ENCODE assay signal across 1 cellular context in genomic region chr3:138187296-138188012, GRCh38.
TF ChIP-seq lines count a peak whose summit lies in the region.

ARMC8 (plus strand) TSS chr3:138187301; CDS start chr3:138187555, 254 bp downstream.

TF ChIP-seq in HEK293, 187 proteins besides CTCF, POLR2A, EP300 and RAD21 (continued from another document and continues in another):
- TF ChIP-seq, protein P1, sequence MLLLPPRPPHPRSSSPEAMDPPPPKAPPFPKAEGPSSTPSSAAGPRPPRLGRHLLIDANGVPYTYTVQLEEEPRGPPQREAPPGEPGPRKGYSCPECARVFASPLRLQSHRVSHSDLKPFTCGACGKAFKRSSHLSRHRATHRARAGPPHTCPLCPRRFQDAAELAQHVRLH (tag by site-specific recombination; IDR thresholded peaks at IDR 0.05), result peak; percentile 86
- TF ChIP-seq ZNF423 (tag by site-specific recombination; IDR thresholded peaks at IDR 0.05) (no peak), ZNF416 (tag by site-specific recombination; IDR thresholded peaks at IDR 0.05) (no peak), ZNF664 (tag by site-specific recombination; IDR thresholded peaks at IDR 0.05) (no peak), SCRT1 (tag by site-specific recombination; IDR thresholded peaks at IDR 0.05; ENCODE audit: borderline replicate concordance) (no peak), ZNF76 (tag by site-specific recombination; IDR thresholded peaks at IDR 0.05; ENCODE audit: borderline replicate concordance, low read depth) (peak; percentile 79), ZNF302 (tag by site-specific recombination; IDR thresholded peaks at IDR 0.05; ENCODE audit: low read depth) (0 out of 2 replicates have a peak, but pooled peaks have one; percentile 28), ZNF24 (tag by site-specific recombination; IDR thresholded peaks at IDR 0.05) (0 out of 2 replicates have a peak, but pooled peaks have one; percentile 49), ZNF140 (tag by site-specific recombination; IDR thresholded peaks at IDR 0.05) (no peak), ZNF776 (tag by site-specific recombination; IDR thresholded peaks at IDR 0.05; ENCODE audit: borderline replicate concordance) (no peak), ZFP69B (tag by site-specific recombination; IDR thresholded peaks at IDR 0.05) (peak; percentile 74; the same call in 1 of the 2 replicates), ZNF623 (tag by site-specific recombination; IDR thresholded peaks at IDR 0.05) (peak; percentile 47), ZNF292 (tag by site-specific recombination; IDR thresholded peaks at IDR 0.05; ENCODE audit: borderline replicate concordance, low read depth) (no peak), ZFP37 (tag by site-specific recombination; IDR thresholded peaks at IDR 0.05) (peak; percentile 61; the same call in 1 of the 2 replicates), ZNF324 (tag by site-specific recombination; IDR thresholded peaks at IDR 0.05) (peak; percentile 80), ZFHX2 (tag by site-specific recombination; conservative IDR thresholded peaks at IDR 0.05) (peak; percentile 50), ZNF501 (tag by site-specific recombination; IDR thresholded peaks at IDR 0.05) (0 out of 2 replicates have a peak, but pooled peaks have one; percentile 33), ZNF202 (tag by site-specific recombination; IDR thresholded peaks at IDR 0.05; ENCODE audit: borderline replicate concordance) (no peak), ZIC2 (tag by site-specific recombination; IDR thresholded peaks at IDR 0.05) (0 out of 2 replicates have a peak, but pooled peaks have one; percentile 32), ZSCAN30 (tag by site-specific recombination; IDR thresholded peaks at IDR 0.05) (peak; percentile 74; the same call in 1 of the 2 replicates), IKZF3 (tag by site-specific recombination; IDR thresholded peaks at IDR 0.05) (0 out of 2 replicates have a peak, but pooled peaks have one; percentile 9), ZNF391 (tag by site-specific recombination; IDR thresholded peaks at IDR 0.05; ENCODE audit: borderline replicate concordance, low read depth) (peak; percentile 74; the same call in 1 of the 2 replicates), PATZ1 (tag by site-specific recombination; IDR thresholded peaks at IDR 0.05) (peak; percentile 64), SP3 (tag by site-specific recombination; IDR thresholded peaks at IDR 0.05) (peak; percentile 77), ZBTB17 (tag by site-specific recombination; IDR thresholded peaks at IDR 0.05) (0 out of 2 replicates have a peak, but pooled peaks have one; percentile 42), ZNF561 (tag by site-specific recombination; IDR thresholded peaks at IDR 0.05; ENCODE audit: borderline replicate concordance) (peak; percentile 29; the same call in 1 of the 2 replicates), ZNF404 (tag by site-specific recombination; IDR thresholded peaks at IDR 0.05) (no peak), ZBTB48 (tag by site-specific recombination; IDR thresholded peaks at IDR 0.05) (no peak), SP7 (tag by site-specific recombination; IDR thresholded peaks at IDR 0.05) (peak; percentile 72; the same call in 1 of the 2 replicates), ZNF18 (tag by site-specific recombination; IDR thresholded peaks at IDR 0.05) (0 out of 2 replicates have a peak, but pooled peaks have one; percentile 39)
- TF ChIP-seq, protein P2, sequence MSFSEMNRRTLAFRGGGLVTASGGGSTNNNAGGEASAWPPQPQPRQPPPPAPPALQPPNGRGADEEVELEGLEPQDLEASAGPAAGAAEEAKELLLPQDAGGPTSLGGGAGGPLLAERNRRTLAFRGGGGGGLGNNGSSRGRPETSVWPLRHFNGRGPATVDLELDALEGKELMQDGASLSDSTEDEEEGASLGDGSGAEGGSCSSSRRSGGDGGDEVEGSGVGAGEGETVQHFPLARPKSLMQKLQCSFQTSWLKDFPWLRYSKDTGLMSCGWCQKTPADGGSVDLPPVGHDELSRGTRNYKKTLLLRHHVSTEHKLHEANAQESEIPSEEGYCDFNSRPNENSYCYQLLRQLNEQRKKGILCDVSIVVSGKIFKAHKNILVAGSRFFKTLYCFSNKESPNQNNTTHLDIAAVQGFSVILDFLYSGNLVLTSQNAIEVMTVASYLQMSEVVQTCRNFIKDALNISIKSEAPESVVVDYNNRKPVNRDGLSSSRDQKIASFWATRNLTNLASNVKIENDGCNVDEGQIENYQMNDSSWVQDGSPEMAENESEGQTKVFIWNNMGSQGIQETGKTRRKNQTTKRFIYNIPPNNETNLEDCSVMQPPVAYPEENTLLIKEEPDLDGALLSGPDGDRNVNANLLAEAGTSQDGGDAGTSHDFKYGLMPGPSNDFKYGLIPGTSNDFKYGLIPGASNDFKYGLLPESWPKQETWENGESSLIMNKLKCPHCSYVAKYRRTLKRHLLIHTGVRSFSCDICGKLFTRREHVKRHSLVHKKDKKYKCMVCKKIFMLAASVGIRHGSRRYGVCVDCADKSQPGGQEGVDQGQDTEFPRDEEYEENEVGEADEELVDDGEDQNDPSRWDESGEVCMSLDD (tag by site-specific recombination; IDR thresholded peaks at IDR 0.05), result peak; percentile 81
- TF ChIP-seq, protein P3, sequence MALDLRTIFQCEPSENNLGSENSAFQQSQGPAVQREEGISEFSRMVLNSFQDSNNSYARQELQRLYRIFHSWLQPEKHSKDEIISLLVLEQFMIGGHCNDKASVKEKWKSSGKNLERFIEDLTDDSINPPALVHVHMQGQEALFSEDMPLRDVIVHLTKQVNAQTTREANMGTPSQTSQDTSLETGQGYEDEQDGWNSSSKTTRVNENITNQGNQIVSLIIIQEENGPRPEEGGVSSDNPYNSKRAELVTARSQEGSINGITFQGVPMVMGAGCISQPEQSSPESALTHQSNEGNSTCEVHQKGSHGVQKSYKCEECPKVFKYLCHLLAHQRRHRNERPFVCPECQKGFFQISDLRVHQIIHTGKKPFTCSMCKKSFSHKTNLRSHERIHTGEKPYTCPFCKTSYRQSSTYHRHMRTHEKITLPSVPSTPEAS (tag by site-specific recombination; IDR thresholded peaks at IDR 0.05), result peak; percentile 11; the same call in 1 of the 2 replicates
- TF ChIP-seq, protein P4, sequence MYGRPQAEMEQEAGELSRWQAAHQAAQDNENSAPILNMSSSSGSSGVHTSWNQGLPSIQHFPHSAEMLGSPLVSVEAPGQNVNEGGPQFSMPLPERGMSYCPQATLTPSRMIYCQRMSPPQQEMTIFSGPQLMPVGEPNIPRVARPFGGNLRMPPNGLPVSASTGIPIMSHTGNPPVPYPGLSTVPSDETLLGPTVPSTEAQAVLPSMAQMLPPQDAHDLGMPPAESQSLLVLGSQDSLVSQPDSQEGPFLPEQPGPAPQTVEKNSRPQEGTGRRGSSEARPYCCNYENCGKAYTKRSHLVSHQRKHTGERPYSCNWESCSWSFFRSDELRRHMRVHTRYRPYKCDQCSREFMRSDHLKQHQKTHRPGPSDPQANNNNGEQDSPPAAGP (tag by site-specific recombination; IDR thresholded peaks at IDR 0.05), result 0 out of 2 replicates have a peak, but pooled peaks have one; percentile 78
- TF ChIP-seq, protein P5, sequence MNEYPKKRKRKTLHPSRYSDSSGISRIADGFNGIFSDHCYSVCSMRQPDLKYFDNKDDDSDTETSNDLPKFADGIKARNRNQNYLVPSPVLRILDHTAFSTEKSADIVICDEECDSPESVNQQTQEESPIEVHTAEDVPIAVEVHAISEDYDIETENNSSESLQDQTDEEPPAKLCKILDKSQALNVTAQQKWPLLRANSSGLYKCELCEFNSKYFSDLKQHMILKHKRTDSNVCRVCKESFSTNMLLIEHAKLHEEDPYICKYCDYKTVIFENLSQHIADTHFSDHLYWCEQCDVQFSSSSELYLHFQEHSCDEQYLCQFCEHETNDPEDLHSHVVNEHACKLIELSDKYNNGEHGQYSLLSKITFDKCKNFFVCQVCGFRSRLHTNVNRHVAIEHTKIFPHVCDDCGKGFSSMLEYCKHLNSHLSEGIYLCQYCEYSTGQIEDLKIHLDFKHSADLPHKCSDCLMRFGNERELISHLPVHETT (tag by site-specific recombination; IDR thresholded peaks at IDR 0.05), result peak; percentile 62; the same call in 1 of the 2 replicates
- TF ChIP-seq, protein P6, sequence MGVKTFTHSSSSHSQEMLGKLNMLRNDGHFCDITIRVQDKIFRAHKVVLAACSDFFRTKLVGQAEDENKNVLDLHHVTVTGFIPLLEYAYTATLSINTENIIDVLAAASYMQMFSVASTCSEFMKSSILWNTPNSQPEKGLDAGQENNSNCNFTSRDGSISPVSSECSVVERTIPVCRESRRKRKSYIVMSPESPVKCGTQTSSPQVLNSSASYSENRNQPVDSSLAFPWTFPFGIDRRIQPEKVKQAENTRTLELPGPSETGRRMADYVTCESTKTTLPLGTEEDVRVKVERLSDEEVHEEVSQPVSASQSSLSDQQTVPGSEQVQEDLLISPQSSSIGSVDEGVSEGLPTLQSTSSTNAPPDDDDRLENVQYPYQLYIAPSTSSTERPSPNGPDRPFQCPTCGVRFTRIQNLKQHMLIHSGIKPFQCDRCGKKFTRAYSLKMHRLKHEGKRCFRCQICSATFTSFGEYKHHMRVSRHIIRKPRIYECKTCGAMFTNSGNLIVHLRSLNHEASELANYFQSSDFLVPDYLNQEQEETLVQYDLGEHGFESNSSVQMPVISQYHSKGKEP (tag by site-specific recombination; IDR thresholded peaks at IDR 0.05), result peak; percentile 38; the same call in 1 of the 2 replicates
- TF ChIP-seq, protein P7, sequence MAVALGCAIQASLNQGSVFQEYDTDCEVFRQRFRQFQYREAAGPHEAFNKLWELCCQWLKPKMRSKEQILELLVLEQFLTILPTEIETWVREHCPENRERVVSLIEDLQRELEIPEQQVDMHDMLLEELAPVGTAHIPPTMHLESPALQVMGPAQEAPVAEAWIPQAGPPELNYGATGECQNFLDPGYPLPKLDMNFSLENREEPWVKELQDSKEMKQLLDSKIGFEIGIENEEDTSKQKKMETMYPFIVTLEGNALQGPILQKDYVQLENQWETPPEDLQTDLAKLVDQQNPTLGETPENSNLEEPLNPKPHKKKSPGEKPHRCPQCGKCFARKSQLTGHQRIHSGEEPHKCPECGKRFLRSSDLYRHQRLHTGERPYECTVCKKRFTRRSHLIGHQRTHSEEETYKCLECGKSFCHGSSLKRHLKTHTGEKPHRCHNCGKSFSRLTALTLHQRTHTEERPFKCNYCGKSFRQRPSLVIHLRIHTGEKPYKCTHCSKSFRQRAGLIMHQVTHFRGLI (tag by site-specific recombination; IDR thresholded peaks at IDR 0.05), result peak; percentile 97
- TF ChIP-seq, protein P8, sequence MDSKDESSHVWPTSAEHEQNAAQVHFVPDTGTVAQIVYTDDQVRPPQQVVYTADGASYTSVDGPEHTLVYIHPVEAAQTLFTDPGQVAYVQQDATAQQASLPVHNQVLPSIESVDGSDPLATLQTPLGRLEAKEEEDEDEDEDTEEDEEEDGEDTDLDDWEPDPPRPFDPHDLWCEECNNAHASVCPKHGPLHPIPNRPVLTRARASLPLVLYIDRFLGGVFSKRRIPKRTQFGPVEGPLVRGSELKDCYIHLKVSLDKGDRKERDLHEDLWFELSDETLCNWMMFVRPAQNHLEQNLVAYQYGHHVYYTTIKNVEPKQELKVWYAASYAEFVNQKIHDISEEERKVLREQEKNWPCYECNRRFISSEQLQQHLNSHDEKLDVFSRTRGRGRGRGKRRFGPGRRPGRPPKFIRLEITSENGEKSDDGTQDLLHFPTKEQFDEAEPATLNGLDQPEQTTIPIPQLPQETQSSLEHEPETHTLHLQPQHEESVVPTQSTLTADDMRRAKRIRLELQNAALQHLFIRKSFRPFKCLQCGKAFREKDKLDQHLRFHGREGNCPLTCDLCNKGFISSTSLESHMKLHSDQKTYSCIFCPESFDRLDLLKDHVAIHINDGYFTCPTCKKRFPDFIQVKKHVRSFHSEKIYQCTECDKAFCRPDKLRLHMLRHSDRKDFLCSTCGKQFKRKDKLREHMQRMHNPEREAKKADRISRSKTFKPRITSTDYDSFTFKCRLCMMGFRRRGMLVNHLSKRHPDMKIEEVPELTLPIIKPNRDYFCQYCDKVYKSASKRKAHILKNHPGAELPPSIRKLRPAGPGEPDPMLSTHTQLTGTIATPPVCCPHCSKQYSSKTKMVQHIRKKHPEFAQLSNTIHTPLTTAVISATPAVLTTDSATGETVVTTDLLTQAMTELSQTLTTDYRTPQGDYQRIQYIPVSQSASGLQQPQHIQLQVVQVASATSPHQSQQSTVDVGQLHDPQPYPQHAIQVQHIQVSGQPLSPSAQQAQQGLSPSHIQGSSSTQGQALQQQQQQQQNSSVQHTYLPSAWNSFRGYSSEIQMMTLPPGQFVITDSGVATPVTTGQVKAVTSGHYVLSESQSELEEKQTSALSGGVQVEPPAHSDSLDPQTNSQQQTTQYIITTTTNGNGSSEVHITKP (tag by site-specific recombination; IDR thresholded peaks at IDR 0.05), result peak; percentile 94
